9 cellular contexts compared by ENCODE assay signal in the genomic region with DNA sequence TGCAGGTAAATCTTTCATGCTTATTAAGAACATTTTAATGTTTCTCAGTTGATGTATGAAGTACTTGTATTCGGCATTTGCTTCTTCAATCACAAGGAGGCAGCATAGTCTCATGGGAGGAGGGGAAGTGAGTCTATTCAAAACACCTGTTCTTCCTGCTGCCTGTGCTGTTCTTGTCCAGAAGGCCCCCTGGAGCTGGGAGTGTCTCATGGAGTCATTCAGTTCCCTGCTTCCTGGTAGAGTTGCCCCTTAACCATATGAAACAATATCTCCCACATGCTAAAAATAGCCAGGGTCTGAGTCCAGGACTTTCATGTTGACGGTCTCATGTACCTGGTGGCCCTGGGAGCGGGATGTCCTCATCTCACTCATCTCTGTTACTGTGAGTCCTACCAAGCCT. TPM values are rescaled to one million over a fixed set of nuclear protein-coding genes. Genes with fewer than 3 reads are reported as not detected.
DNase-seq lines count a peak whose midpoint lies in the region; ATAC-seq, FAIRE-seq and TF ChIP-seq lines count a peak whose summit lies in the region.
"Had no signal": no experiment of that assay in that cellular context is flagged by ENCODE, and none has a peak within 500 bp of the region (broad histone marks: within the 10 kb centered on the region; RNA-seq: fewer than 3 reads in every experiment).

No MANE protein-coding gene starts in this region.

- TF ChIP-seq EP300 in A549 (IDR thresholded peaks at IDR 0.05), result no peak

- WGBS in A549 (ENCODE audit: missing lambda C conversion rate), result 64% methylated on average over 3 of the region's 3 CpGs

- peak in 1 of 2 experiments; percentile 59 for DNase-seq in A549 (ENCODE audit: low read depth in 1 of 2, low spot score in 1 of 2)
- peak; percentile 29 for DNase-seq in GF-D8 (lab: John Stamatoyannopoulos, UW)
- DNase-seq in NCI-H187 (lab: John Stamatoyannopoulos, UW), result peak; percentile 31 to 73
- no peak for DNase-seq in WTC11 (ENCODE audit: low spot score)
- DNase-seq in kidney glomerular epithelial cell (lab: John Stamatoyannopoulos, UW), result peak; percentile 47
- no peak for DNase-seq in dedifferentiated amniotic fluid mesenchymal stem cell (ENCODE audit: extremely low spot score)

- H3K36me3 Mint-ChIP-seq in WTC11, result no peaks in the 10 kb centered on the region

- CTCF ChIA-PET in A549 (lab: Yijun Ruan, JAX) (interaction anchor here (1.2 kb wide), 2 partner anchors 12 to 17 kb away, joined by 3 to 4 read pairs; no protein-coding TSS in a partner anchor), WTC11 (lab: Charles Lee) (interaction anchor here (0.6 to 1.3 kb wide), 9 partner anchors 10 to 301 kb away, joined by 3 to 5 read pairs (median 3); partner anchors contain the start of gene PPP1R2)

- no peak overlapping the region for H3K27ac ChIP-seq in A549

- no peak overlapping the region for H3K4me2 ChIP-seq in A549

- peaks cover 12% of the 10 kb centered on the region for H3K4me1 Mint-ChIP-seq in WTC11

- H3K27me3 Mint-ChIP-seq in WTC11 (ENCODE audit: low read depth), result peaks cover 17% of the 10 kb centered on the region

- no peak overlapping the region for H3K4me3 ChIP-seq in A549
- H3K4me3 ChIP-seq: HAP-1 had no signal

- 0 out of 3 replicates have a peak, but pooled peaks have one; percentile 26 for TF ChIP-seq CTCF in A549 (IDR thresholded peaks at IDR 0.05)
- TF ChIP-seq CTCF in WTC11 (IDR thresholded peaks at IDR 0.05), result no peak

- H3K27ac Mint-ChIP-seq in WTC11, result no peak overlapping the region

- TF ChIP-seq RAD21 in A549 (conservative IDR thresholded peaks at IDR 0.05 in 1 of 2, IDR thresholded peaks at IDR 0.05 in 1 of 2), result peak; percentile 31 to 54; a peak in 3 of 5 replicates

- H3K9me3 ChIP-seq in A549, result no peaks in the 10 kb centered on the region
- H3K9me3 ChIP-seq: HAP-1 had no signal

- no peaks in the 10 kb centered on the region for H3K9me3 Mint-ChIP-seq in WTC11

- FAIRE-seq in A549 (lab: Jason Lieb, UNC), result no peak

- POLR2A ChIA-PET in A549 (lab: Yijun Ruan, JAX), result no interaction called here
- POLR2A ChIA-PET in WTC11 (lab: Charles Lee), result no interaction called here

- H3K4me1 ChIP-seq in A549, result no peaks in the 10 kb centered on the region
- H3K4me1 ChIP-seq: HAP-1 had no signal

- ATAC-seq in A549 (peak; percentile 71 to 83), WTC11 (peak; percentile 73), HG03280 (IDR thresholded peaks at IDR 0.05; ENCODE audit: unreplicated experiment) (no peak), HG02973 (IDR thresholded peaks at IDR 0.05; ENCODE audit: unreplicated experiment) (no peak)

- H3K4me3 Mint-ChIP-seq in WTC11, result no peak overlapping the region

- TF ChIP-seq POLR2A in A549 (IDR thresholded peaks at IDR 0.05; ENCODE audit: low read length), result no peak

TF ChIP-seq in A549, 52 proteins besides CTCF, POLR2A, EP300 and RAD21 (continues in another document):
- TF ChIP-seq EHMT2 (IDR thresholded peaks at IDR 0.05; ENCODE audit: low read depth) (no peak), MAX (IDR thresholded peaks at IDR 0.05) (no peak), GATA3 (IDR thresholded peaks at IDR 0.05; ENCODE audit: borderline replicate concordance) (no peak), SREBF2 (IDR thresholded peaks at IDR 0.05) (no peak), BCL3 (IDR thresholded peaks at IDR 0.05) (no peak)

TF ChIP-seq in WTC11, 78 proteins besides CTCF, POLR2A, EP300 and RAD21:
- TF ChIP-seq ZNF232 (CRISPR knock-in tag; IDR thresholded peaks at IDR 0.05) (no peak), IRF2 (CRISPR knock-in tag; IDR thresholded peaks at IDR 0.05; ENCODE audit: borderline replicate concordance, low read depth) (no peak), TCF7 (CRISPR knock-in tag; IDR thresholded peaks at IDR 0.05; ENCODE audit: low read depth) (no peak), SOX15 (CRISPR knock-in tag; IDR thresholded peaks at IDR 0.05) (no peak), NR1H2 (CRISPR knock-in tag; IDR thresholded peaks at IDR 0.05) (no peak), SP1 (CRISPR knock-in tag; conservative IDR thresholded peaks at IDR 0.05) (no peak), ATF2 (CRISPR knock-in tag; IDR thresholded peaks at IDR 0.05; ENCODE audit: borderline replicate concordance, low read depth) (no peak), FOXP1 (CRISPR knock-in tag; IDR thresholded peaks at IDR 0.05; ENCODE audit: borderline replicate concordance) (no peak), MAX (CRISPR knock-in tag; IDR thresholded peaks at IDR 0.05) (no peak), NR2C2 (CRISPR knock-in tag; IDR thresholded peaks at IDR 0.05) (no peak)
- TF ChIP-seq, protein P1, sequence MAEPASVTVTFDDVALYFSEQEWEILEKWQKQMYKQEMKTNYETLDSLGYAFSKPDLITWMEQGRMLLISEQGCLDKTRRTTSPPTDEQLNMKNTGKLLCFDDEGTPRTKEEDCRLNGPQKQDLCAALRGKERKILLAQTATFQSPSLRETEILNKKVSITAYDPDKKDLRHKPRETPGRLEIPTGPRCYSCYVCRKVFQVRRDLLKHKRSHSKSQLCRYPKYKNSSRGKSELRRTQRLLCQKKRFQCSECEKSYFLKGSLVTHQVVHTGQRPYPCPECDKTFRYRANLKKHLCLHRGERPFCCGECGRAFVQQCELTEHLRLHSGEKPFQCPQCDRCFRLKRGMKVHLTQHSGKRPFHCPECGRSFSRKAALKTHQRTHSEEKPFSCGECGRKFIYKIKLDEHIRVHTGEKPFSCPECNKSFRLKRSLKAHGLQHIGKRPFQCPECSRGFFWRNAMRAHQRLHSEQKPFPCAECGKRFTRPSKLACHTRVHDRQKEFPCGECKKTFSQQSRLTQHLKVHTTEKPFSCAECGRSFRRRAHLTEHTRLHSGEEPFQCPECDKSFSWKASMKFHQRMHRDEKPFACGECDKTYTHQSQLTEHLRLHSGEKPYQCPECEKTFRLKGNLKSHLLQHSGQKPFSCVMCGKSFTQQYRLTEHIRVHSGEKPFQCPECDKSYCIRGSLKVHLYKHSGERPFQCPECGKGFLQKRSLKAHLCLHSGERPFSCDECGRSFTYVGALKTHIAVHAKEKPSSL (CRISPR knock-in tag; conservative IDR thresholded peaks at IDR 0.05), result no peak

RNA-seq across cellular contexts. Expression of gene PPP1R2, which starts 15.5 kb away (rescaled TPM):
- polyA plus RNA-seq in A549 (2011; rRNA removed), result 44.0 and 47.3 TPM in 2 replicates
- 7.3 and 10.7 TPM in 2 replicates for polyA plus RNA-seq in A549 (2012; cell fraction: cytosol; rRNA removed)
- 7.3 and 11.3 TPM in 2 replicates for polyA plus RNA-seq in A549 (2012; cell fraction: nucleus; rRNA removed)
- 13.4 to 14.8 TPM (median 13.9 TPM) in 3 replicates for polyA plus RNA-seq in A549 (2017; fragmentation: RNase III; extraction: RNeasy Plus Mini Kit Qiagen cat#74134 plus additional on column Dnase treatment)
- polyA minus RNA-seq in A549 (2011; rRNA and poly(A)+ RNA removed), result 24.4 and 28.1 TPM in 2 replicates
- total RNA-seq in WTC11 (2021), result 28.1 to 34.0 TPM (median 32.9 TPM) in 3 replicates

RNA-seq across cellular contexts. Expression of gene APOD, which starts 25.1 kb away (rescaled TPM):
- 2.8 and 3.1 TPM in 2 replicates for polyA plus RNA-seq in A549 (2011; rRNA removed)
- polyA plus RNA-seq in A549 (2012; cell fraction: cytosol; rRNA removed), result 0.25 and 0.34 TPM in 2 replicates
- 0.14 and 0.58 TPM in 2 replicates for polyA plus RNA-seq in A549 (2012; cell fraction: nucleus; rRNA removed)
- 0.15 to 0.36 TPM (median 0.28 TPM) in 3 replicates for polyA plus RNA-seq in A549 (2017; fragmentation: RNase III; extraction: RNeasy Plus Mini Kit Qiagen cat#74134 plus additional on column Dnase treatment)
- 2.7 and 3.6 TPM in 2 replicates for polyA minus RNA-seq in A549 (2011; rRNA and poly(A)+ RNA removed)
- 0.18 TPM in 1 of 3 replicates, not detected in the others for total RNA-seq in WTC11 (2021)

Comparison
In these comparisons a context has a peak if more than half of its experiments do, and no peak if none do; other contexts are left out.
1. ATAC-seq: peak in A549 (2 of 2) and WTC11 (single experiment); none in HG03280 (single experiment) and HG02973 (single experiment).
2. DNase-seq: peak in GF-D8 (single experiment), NCI-H187 (2 of 2) and kidney glomerular epithelial cell (single experiment); none in WTC11 (single experiment) and dedifferentiated amniotic fluid mesenchymal stem cell (single experiment).
3. Of the 8 proteins assayed by ChIP-seq in both WTC11 and A549: peak only in WTC11: none; only in A549: CTCF; in both: none; in neither: 7.